ENCODE assay signal across 9 cellular contexts in genomic region chr11:612201-612960, GRCh38. TPM values are rescaled to one million over a fixed set of nuclear protein-coding genes. Genes with fewer than 3 reads are reported as not detected.
DNase-seq lines count a peak whose midpoint lies in the region; ATAC-seq, FAIRE-seq and TF ChIP-seq lines count a peak whose summit lies in the region.
"Had no signal": no experiment of that assay in that cellular context is flagged by ENCODE, and none has a peak within 500 bp of the region (broad histone marks: within the 10 kb centered on the region; RNA-seq: fewer than 3 reads in every experiment).

No MANE protein-coding gene starts in this region.

- ATAC-seq in GM23338, result no peak
- ATAC-seq in HepG2, result peak; percentile 26
- no peak for ATAC-seq in HG02870 (IDR thresholded peaks at IDR 0.05; ENCODE audit: unreplicated experiment)

- H2AFZ ChIP-seq in GM23338, result no peak overlapping the region
- no peak overlapping the region for H2AFZ ChIP-seq in HepG2 (ENCODE audit: low read length)

- H3K9me3 ChIP-seq in HepG2 (ENCODE audit: low read length) (no peaks in the 10 kb centered on the region), HAP-1 (no peaks in the 10 kb centered on the region), right atrium auricular region (no peaks in the 10 kb centered on the region)

- peaks cover 36% of the 10 kb centered on the region for H3F3A ChIP-seq in GM23338 (replicated peaks; ENCODE audit: low read depth)

- H4K20me1 ChIP-seq in GM23338 (replicated peaks; ENCODE audit: insufficient read depth), result peaks cover 18% of the 10 kb centered on the region; the same call in 1 of the 2 replicates
- H4K20me1 ChIP-seq in HepG2 (ENCODE audit: insufficient read depth, low read length), result peaks cover 3% of the 10 kb centered on the region; the same call in 1 of the 2 replicates

- H3K4me3 ChIP-seq in GM23338 (no peak overlapping the region), HepG2 (replicated peaks in 1 of 3; ENCODE audit: insufficient read depth in 1 of 3, low read depth in 2 of 3, low read length in 3 of 3) (no peak overlapping the region), HAP-1 (no peak overlapping the region), right atrium auricular region (no peak overlapping the region)

- TF ChIP-seq EP300 in HepG2 (IDR thresholded peaks at IDR 0.05; ENCODE audit: low read depth in 2 of 2, low read length in 2 of 2) (no peak), HepG2 (CRISPR knock-in tag; IDR thresholded peaks at IDR 0.05; ENCODE audit: borderline replicate concordance) (no peak)

- no peaks in the 10 kb centered on the region for H3K27me3 ChIP-seq in GM23338 (ENCODE audit: insufficient read depth)
- H3K27me3 ChIP-seq in HepG2 (ENCODE audit: control insufficient read depth in 1 of 2, insufficient read depth in 2 of 2, low read length in 2 of 2), result no peaks in the 10 kb centered on the region
- no peaks in the 10 kb centered on the region for H3K27me3 ChIP-seq in HAP-1 (ENCODE audit: low read depth)
- no peaks in the 10 kb centered on the region for H3K27me3 ChIP-seq in right atrium auricular region

- POLR2A ChIA-PET in activated CD4-positive, alpha-beta memory T cell treated with anti-CD3 and anti-CD28 coated beads, Interleukin-2, amount 10 ng/mL, durations not matched to agents 7 days and 5 days (lab: Charles Lee), result interaction anchor here (1.1 to 3.0 kb wide), 5 partner anchors 34 to 62 kb away, joined by 3 to 15 read pairs (median 5); partner anchors contain the start of genes LMNTD2 and PHRF1
- POLR2A ChIA-PET in HepG2 (lab: Yijun Ruan, JAX) (no interaction called here), GM10248 (lab: Yijun Ruan, JAX) (no interaction called here)

- TF ChIP-seq CTCF in GM23338 (conservative IDR thresholded peaks at IDR 0.05; ENCODE audit: low read depth in 2 of 2), result peak; percentile 44 to 50
- peak; percentile 45 for TF ChIP-seq CTCF in HepG2 (CRISPR knock-in tag; IDR thresholded peaks at IDR 0.05)
- TF ChIP-seq CTCF in GM10248 (IDR thresholded peaks at IDR 0.05; ENCODE audit: control extremely low read depth, extremely low read depth, low read depth, missing control alignments), result no peak
- TF ChIP-seq CTCF in right atrium auricular region (IDR thresholded peaks at IDR 0.05), result no peak

- peak; percentile 39; the same call in 1 of the 2 replicates for TF ChIP-seq RAD21 in HepG2 (CRISPR knock-in tag; IDR thresholded peaks at IDR 0.05)

- no peaks in the 10 kb centered on the region for H3K9me3 Mint-ChIP-seq in GM23338
- H3K9me3 Mint-ChIP-seq in activated CD4-positive, alpha-beta memory T cell treated with anti-CD3 and anti-CD28 coated beads, Interleukin-2, amount 10 ng/mL, durations not matched to agents 7 days and 5 days, result no peaks in the 10 kb centered on the region

- H3K4me2 ChIP-seq in GM23338 (no peak overlapping the region), HepG2 (ENCODE audit: low read depth, low read length) (no peak overlapping the region)

- H3K36me3 ChIP-seq in GM23338 (ENCODE audit: insufficient read depth) (no peaks in the 10 kb centered on the region), HepG2 (replicated peaks in 1 of 2; ENCODE audit: control insufficient read depth in 1 of 2, insufficient read depth in 2 of 2, low read length in 2 of 2) (peaks cover 34 to 63% of the 10 kb centered on the region in 2 experiments; a peak in 4 of 5 replicates), HAP-1 (replicated peaks) (peaks cover 63% of the 10 kb centered on the region), right atrium auricular region (peaks cover 59% of the 10 kb centered on the region)

- H3K9ac ChIP-seq in HepG2 (ENCODE audit: insufficient read depth, low read depth, low read length), result no peak overlapping the region

- no peaks in the 10 kb centered on the region for H3K79me2 ChIP-seq in GM23338 (replicated peaks; ENCODE audit: insufficient read depth)
- H3K79me2 ChIP-seq in HepG2 (ENCODE audit: insufficient read depth, low read length), result no peaks in the 10 kb centered on the region

- no peak overlapping the region; the same call in 2 of the 3 replicates for H3K4me3 Mint-ChIP-seq in GM23338
- peak overlapping the region; percentile 55 for H3K4me3 Mint-ChIP-seq in activated CD4-positive, alpha-beta memory T cell treated with anti-CD3 and anti-CD28 coated beads, Interleukin-2, amount 10 ng/mL, durations not matched to agents 7 days and 5 days

- intact Hi-C loops in HepG2 (cut with micrococcal nuclease; ENCODE audit: unreplicated experiment), result loop anchor here (10.0 kb wide), 1 partner anchor 58 kb away; no protein-coding TSS in a partner anchor

- no TSS peak for BruUV-seq in HepG2 (replicated peaks; lab: Mats Ljungman, UMichigan)

- no peak overlapping the region for H3K27ac ChIP-seq in GM23338 (ENCODE audit: low read depth)
- H3K27ac ChIP-seq in HepG2 (ENCODE audit: extremely low read length, insufficient read depth, low read length), result no peak overlapping the region
- no peak overlapping the region for H3K27ac ChIP-seq in right atrium auricular region

- H3K36me3 Mint-ChIP-seq in GM23338 (ENCODE audit: low read depth), result peaks cover 32% of the 10 kb centered on the region
- peaks cover 61% of the 10 kb centered on the region for H3K36me3 Mint-ChIP-seq in activated CD4-positive, alpha-beta memory T cell treated with anti-CD3 and anti-CD28 coated beads, Interleukin-2, amount 10 ng/mL, durations not matched to agents 7 days and 5 days (ENCODE audit: low read depth)

- in situ Hi-C loops in HepG2 (cut with HindIII; ENCODE audit: extremely low pct_ligation_motif_present, low pct_unique_long_range_greater_than_20kb) (no loop called here), HAP-1 (cut with MboI; ENCODE audit: low sequenced_read_pairs) (no loop called here)

- no peak overlapping the region for H3K27ac Mint-ChIP-seq in GM23338
- peak overlapping the region; percentile 84 for H3K27ac Mint-ChIP-seq in activated CD4-positive, alpha-beta memory T cell treated with anti-CD3 and anti-CD28 coated beads, Interleukin-2, amount 10 ng/mL, durations not matched to agents 7 days and 5 days

- CTCF ChIA-PET in activated CD4-positive, alpha-beta memory T cell treated with anti-CD3 and anti-CD28 coated beads, Interleukin-2, amount 10 ng/mL, durations not matched to agents 7 days and 5 days (lab: Charles Lee), result interaction anchor here (0.8 to 1.0 kb wide), 3 partner anchors 36 to 164 kb away, joined by 3 read pairs; partner anchors contain the start of gene PHRF1
- CTCF ChIA-PET in HepG2 (lab: Yijun Ruan, JAX; ENCODE audit: low intra/inter-chr PET ratio, low total read pairs), result no interaction called here
- CTCF ChIA-PET in GM10248 (lab: Yijun Ruan, JAX), result interaction anchor here (1.3 kb wide), 1 partner anchor 17 kb away, joined by 3 read pairs; no protein-coding TSS in a partner anchor

- peaks cover 12% of the 10 kb centered on the region for H3K27me3 Mint-ChIP-seq in GM23338 (ENCODE audit: insufficient read depth, low read depth, poor library complexity)
- H3K27me3 Mint-ChIP-seq in activated CD4-positive, alpha-beta memory T cell treated with anti-CD3 and anti-CD28 coated beads, Interleukin-2, amount 10 ng/mL, durations not matched to agents 7 days and 5 days, result no peaks in the 10 kb centered on the region

- TF ChIP-seq POLR2A in HepG2 (IDR thresholded peaks at IDR 0.05; ENCODE audit: insufficient read depth in 1 of 2, low read depth in 2 of 2, low read length in 2 of 2), result no peak

- H3K4me1 ChIP-seq in GM23338 (ENCODE audit: insufficient read depth), result peaks cover 11% of the 10 kb centered on the region; the same call in 1 of the 2 replicates
- no peaks in the 10 kb centered on the region for H3K4me1 ChIP-seq in HepG2 (ENCODE audit: insufficient read depth, low read length)
- peaks cover 6% of the 10 kb centered on the region; the same call in 1 of the 2 replicates for H3K4me1 ChIP-seq in HAP-1
- H3K4me1 ChIP-seq in right atrium auricular region, result peaks cover 0 to 35% of the 10 kb centered on the region in 2 donors

- H3K9me2 ChIP-seq in GM23338 (ENCODE audit: insufficient read depth), result no peaks in the 10 kb centered on the region

- FAIRE-seq in HepG2 (lab: Jason Lieb, UNC), result no peak

- WGBS in HepG2 (ENCODE audit: low lambda C conversion rate), result 89% methylated on average over 9 of the region's 27 CpGs

- peaks cover 5% of the 10 kb centered on the region for H3K4me1 Mint-ChIP-seq in GM23338
- H3K4me1 Mint-ChIP-seq in activated CD4-positive, alpha-beta memory T cell treated with anti-CD3 and anti-CD28 coated beads, Interleukin-2, amount 10 ng/mL, durations not matched to agents 7 days and 5 days, result peaks cover 13% of the 10 kb centered on the region

- DNase-seq in AG20443 (ENCODE audit: low spot score) (peak; percentile 42), GM23338 (ENCODE audit: low spot score) (peak; percentile 63), HepG2 (ENCODE audit: low spot score) (peak; percentile 29), GM10248 (ENCODE audit: extremely low spot score) (no peak), HAP-1 (ENCODE audit: low spot score in 2 of 2) (no peak), right atrium auricular region (ENCODE audit: low spot score) (no peak)
- peak; percentile 44 for DNase-seq in activated CD4-positive, alpha-beta memory T cell treated with anti-CD3 and anti-CD28 coated beads, Interleukin-2, amount 10 ng/mL, durations not matched to agents 7 days and 5 days

RNA-seq across cellular contexts. Expression of gene IRF7, which starts 3.4 kb away (rescaled TPM):
- 13.8 and 17.3 TPM in 2 replicates for total RNA-seq in GM23338 (2014; rRNA removed; shearing (Covaris generic))
- 11.4 and 12.3 TPM in 2 replicates for polyA plus RNA-seq in GM23338 (2016; fragmentation: Nextera tagmentation; extraction: Ambion mirVana)
- total RNA-seq in activated CD4-positive, alpha-beta memory T cell treated with anti-CD3 and anti-CD28 coated beads, Interleukin-2, amount 10 ng/mL, durations not matched to agents 7 days and 5 days, result 100 to 1,000 TPM; 220 to 221 TPM
- not detected in 2 replicates for total RNA-seq in HepG2 (2016; rRNA removed; fragmentation: Illumina TruSeq; extraction: Trizol)
- not detected in 2 replicates for total RNA-seq in HepG2 (2016; cell fraction: cytosol; rRNA removed; fragmentation: Illumina TruSeq; extraction: Trizol; ENCODE audit: low read depth)
- total RNA-seq in HepG2 (2016; cell fraction: insoluble cytoplasmic fraction; rRNA removed; fragmentation: Illumina TruSeq; extraction: Trizol), result not detected in 2 replicates
- total RNA-seq in HepG2 (2016; cell fraction: membrane; rRNA removed; fragmentation: Illumina TruSeq; extraction: Trizol), result not detected in 2 replicates
- total RNA-seq in HepG2 (2016; cell fraction: nucleus; rRNA removed; fragmentation: Illumina TruSeq; extraction: Trizol), result not detected in 2 replicates
- 0.04 TPM in 1 of 2 replicates, not detected in the other for polyA plus RNA-seq in HepG2 (2011; rRNA removed)
- 0.03 TPM in 1 of 2 replicates, not detected in the other for polyA plus RNA-seq in HepG2 (2011; cell fraction: cytosol; rRNA removed)
- polyA plus RNA-seq in HepG2 (2011; cell fraction: nucleus; rRNA removed), result 0.47 and 0.69 TPM in 2 replicates
- 0.42 and 0.91 TPM in 2 replicates for polyA plus RNA-seq in HepG2 (2012)
- polyA plus RNA-seq in HepG2 (2016; cell fraction: cytosol; fragmentation: Illumina TruSeq; extraction: Trizol; ENCODE audit: low read depth), result not detected in 2 replicates
- not detected in 2 replicates for polyA plus RNA-seq in HepG2 (2016; cell fraction: insoluble cytoplasmic fraction; fragmentation: Illumina TruSeq; extraction: Trizol; ENCODE audit: low read depth)
- not detected in 2 replicates for polyA plus RNA-seq in HepG2 (2016; cell fraction: membrane; fragmentation: Illumina TruSeq; extraction: Trizol; ENCODE audit: low read depth)
- not detected in 2 replicates for polyA plus RNA-seq in HepG2 (2016; cell fraction: nucleus; fragmentation: Illumina TruSeq; extraction: Trizol; ENCODE audit: insufficient read depth, low read depth)
- polyA minus RNA-seq in HepG2 (2011; rRNA and poly(A)+ RNA removed; ENCODE audit: low replicate concordance), result 3.8 TPM in 1 of 2 replicates, not detected in the other
- polyA minus RNA-seq in HepG2 (2011; cell fraction: cytosol; rRNA and poly(A)+ RNA removed), result not detected in 2 replicates
- polyA minus RNA-seq in HepG2 (2011; cell fraction: nucleus; rRNA and poly(A)+ RNA removed), result not detected in 2 replicates
- 10 to 100 TPM in 1 of 2 donors, 1 to 10 TPM in 1; 9.6 to 14.9 TPM for total RNA-seq in right atrium auricular region

RNA-seq across cellular contexts. Expression of gene CDHR5, which starts 12.4 kb away (rescaled TPM):
- total RNA-seq in GM23338 (2014; rRNA removed; shearing (Covaris generic)), result not detected in 2 replicates
- polyA plus RNA-seq in GM23338 (2016; fragmentation: Nextera tagmentation; extraction: Ambion mirVana), result not detected in 2 replicates
- total RNA-seq in activated CD4-positive, alpha-beta memory T cell treated with anti-CD3 and anti-CD28 coated beads, Interleukin-2, amount 10 ng/mL, durations not matched to agents 7 days and 5 days, result not detected
- total RNA-seq in HepG2 (2016; rRNA removed; fragmentation: Illumina TruSeq; extraction: Trizol), result 0.21 and 0.46 TPM in 2 replicates
- 0.09 TPM in 1 of 2 replicates, not detected in the other for total RNA-seq in HepG2 (2016; cell fraction: cytosol; rRNA removed; fragmentation: Illumina TruSeq; extraction: Trizol; ENCODE audit: low read depth)
- total RNA-seq in HepG2 (2016; cell fraction: insoluble cytoplasmic fraction; rRNA removed; fragmentation: Illumina TruSeq; extraction: Trizol), result 0.52 TPM in 1 of 2 replicates, not detected in the other
- 0.25 and 0.52 TPM in 2 replicates for total RNA-seq in HepG2 (2016; cell fraction: membrane; rRNA removed; fragmentation: Illumina TruSeq; extraction: Trizol)
- total RNA-seq in HepG2 (2016; cell fraction: nucleus; rRNA removed; fragmentation: Illumina TruSeq; extraction: Trizol), result 0.65 and 0.72 TPM in 2 replicates
- polyA plus RNA-seq in HepG2 (2011; rRNA removed), result 0.68 and 0.71 TPM in 2 replicates
- 0.19 and 0.67 TPM in 2 replicates for polyA plus RNA-seq in HepG2 (2011; cell fraction: cytosol; rRNA removed)
- polyA plus RNA-seq in HepG2 (2011; cell fraction: nucleus; rRNA removed), result 1.8 and 3.5 TPM in 2 replicates
- 0.37 and 0.71 TPM in 2 replicates for polyA plus RNA-seq in HepG2 (2012)
- 0.06 and 0.12 TPM in 2 replicates for polyA plus RNA-seq in HepG2 (2016; cell fraction: cytosol; fragmentation: Illumina TruSeq; extraction: Trizol; ENCODE audit: low read depth)
- 0.70 and 0.90 TPM in 2 replicates for polyA plus RNA-seq in HepG2 (2016; cell fraction: insoluble cytoplasmic fraction; fragmentation: Illumina TruSeq; extraction: Trizol; ENCODE audit: low read depth)
- polyA plus RNA-seq in HepG2 (2016; cell fraction: membrane; fragmentation: Illumina TruSeq; extraction: Trizol; ENCODE audit: low read depth), result 0.11 and 0.40 TPM in 2 replicates
- polyA plus RNA-seq in HepG2 (2016; cell fraction: nucleus; fragmentation: Illumina TruSeq; extraction: Trizol; ENCODE audit: insufficient read depth, low read depth), result 3.1 and 3.6 TPM in 2 replicates
- 0.62 TPM in 1 of 2 replicates, not detected in the other for polyA minus RNA-seq in HepG2 (2011; rRNA and poly(A)+ RNA removed; ENCODE audit: low replicate concordance)
- 0.40 TPM in 1 of 2 replicates, not detected in the other for polyA minus RNA-seq in HepG2 (2011; cell fraction: cytosol; rRNA and poly(A)+ RNA removed)
- polyA minus RNA-seq in HepG2 (2011; cell fraction: nucleus; rRNA and poly(A)+ RNA removed), result 0.26 and 0.75 TPM in 2 replicates
- not detected for total RNA-seq in right atrium auricular region
- total RNA-seq: dermis microvascular lymphatic vessel endothelial cell had no signal

RNA-seq across cellular contexts. Expression of gene SCT, which starts 14.6 kb away (rescaled TPM):
- not detected in 2 replicates for total RNA-seq in GM23338 (2014; rRNA removed; shearing (Covaris generic))
- 2.6 and 3.8 TPM in 2 replicates for polyA plus RNA-seq in GM23338 (2016; fragmentation: Nextera tagmentation; extraction: Ambion mirVana)
- not detected for total RNA-seq in activated CD4-positive, alpha-beta memory T cell treated with anti-CD3 and anti-CD28 coated beads, Interleukin-2, amount 10 ng/mL, durations not matched to agents 7 days and 5 days
- not detected in 2 replicates for total RNA-seq in HepG2 (2016; rRNA removed; fragmentation: Illumina TruSeq; extraction: Trizol)
- not detected in 2 replicates for total RNA-seq in HepG2 (2016; cell fraction: cytosol; rRNA removed; fragmentation: Illumina TruSeq; extraction: Trizol; ENCODE audit: low read depth)
- total RNA-seq in HepG2 (2016; cell fraction: insoluble cytoplasmic fraction; rRNA removed; fragmentation: Illumina TruSeq; extraction: Trizol), result not detected in 2 replicates
- total RNA-seq in HepG2 (2016; cell fraction: membrane; rRNA removed; fragmentation: Illumina TruSeq; extraction: Trizol), result not detected in 2 replicates
- not detected in 2 replicates for total RNA-seq in HepG2 (2016; cell fraction: nucleus; rRNA removed; fragmentation: Illumina TruSeq; extraction: Trizol)
- polyA plus RNA-seq in HepG2 (2011; rRNA removed), result not detected in 2 replicates
- not detected in 2 replicates for polyA plus RNA-seq in HepG2 (2011; cell fraction: cytosol; rRNA removed)
- not detected in 2 replicates for polyA plus RNA-seq in HepG2 (2011; cell fraction: nucleus; rRNA removed)
- polyA plus RNA-seq in HepG2 (2012), result not detected in 2 replicates
- not detected in 2 replicates for polyA plus RNA-seq in HepG2 (2016; cell fraction: cytosol; fragmentation: Illumina TruSeq; extraction: Trizol; ENCODE audit: low read depth)
- not detected in 2 replicates for polyA plus RNA-seq in HepG2 (2016; cell fraction: insoluble cytoplasmic fraction; fragmentation: Illumina TruSeq; extraction: Trizol; ENCODE audit: low read depth)
- polyA plus RNA-seq in HepG2 (2016; cell fraction: membrane; fragmentation: Illumina TruSeq; extraction: Trizol; ENCODE audit: low read depth), result not detected in 2 replicates
- not detected in 2 replicates for polyA plus RNA-seq in HepG2 (2016; cell fraction: nucleus; fragmentation: Illumina TruSeq; extraction: Trizol; ENCODE audit: insufficient read depth, low read depth)
- not detected in 2 replicates for polyA minus RNA-seq in HepG2 (2011; rRNA and poly(A)+ RNA removed; ENCODE audit: low replicate concordance)
- not detected in 2 replicates for polyA minus RNA-seq in HepG2 (2011; cell fraction: cytosol; rRNA and poly(A)+ RNA removed)
- not detected in 2 replicates for polyA minus RNA-seq in HepG2 (2011; cell fraction: nucleus; rRNA and poly(A)+ RNA removed)
- total RNA-seq in right atrium auricular region, result not detected
- total RNA-seq: dermis microvascular lymphatic vessel endothelial cell had no signal

RNA-seq across cellular contexts. Expression of gene DRD4, which starts 24.7 kb away (rescaled TPM):
- total RNA-seq in GM23338 (2014; rRNA removed; shearing (Covaris generic)), result 0.27 and 1.0 TPM in 2 replicates
- polyA plus RNA-seq in GM23338 (2016; fragmentation: Nextera tagmentation; extraction: Ambion mirVana) (1.3 and 1.8 TPM in 2 replicates), HepG2 (2011; rRNA removed) (0.09 TPM in 2 replicates)
- under 1 TPM; 0.18 to 0.20 TPM for total RNA-seq in activated CD4-positive, alpha-beta memory T cell treated with anti-CD3 and anti-CD28 coated beads, Interleukin-2, amount 10 ng/mL, durations not matched to agents 7 days and 5 days
- total RNA-seq in HepG2 (2016; rRNA removed; fragmentation: Illumina TruSeq; extraction: Trizol) (0.13 TPM in 1 of 2 replicates, not detected in the other), right atrium auricular region (not detected)
- not detected in 2 replicates for total RNA-seq in HepG2 (2016; cell fraction: cytosol; rRNA removed; fragmentation: Illumina TruSeq; extraction: Trizol; ENCODE audit: low read depth)
- total RNA-seq in HepG2 (2016; cell fraction: insoluble cytoplasmic fraction; rRNA removed; fragmentation: Illumina TruSeq; extraction: Trizol), result not detected in 2 replicates
- total RNA-seq in HepG2 (2016; cell fraction: membrane; rRNA removed; fragmentation: Illumina TruSeq; extraction: Trizol), result 0.15 TPM in 1 of 2 replicates, not detected in the other
- not detected in 2 replicates for total RNA-seq in HepG2 (2016; cell fraction: nucleus; rRNA removed; fragmentation: Illumina TruSeq; extraction: Trizol)
- 0.11 TPM in 1 of 2 replicates, not detected in the other for polyA plus RNA-seq in HepG2 (2011; cell fraction: cytosol; rRNA removed)
- 1.3 and 1.6 TPM in 2 replicates for polyA plus RNA-seq in HepG2 (2011; cell fraction: nucleus; rRNA removed)
- polyA plus RNA-seq in HepG2 (2012), result 0.60 and 0.79 TPM in 2 replicates
- polyA plus RNA-seq in HepG2 (2016; cell fraction: cytosol; fragmentation: Illumina TruSeq; extraction: Trizol; ENCODE audit: low read depth), result 0.18 and 0.26 TPM in 2 replicates
- polyA plus RNA-seq in HepG2 (2016; cell fraction: insoluble cytoplasmic fraction; fragmentation: Illumina TruSeq; extraction: Trizol; ENCODE audit: low read depth), result 0.16 and 0.24 TPM in 2 replicates
- 0.22 and 0.28 TPM in 2 replicates for polyA plus RNA-seq in HepG2 (2016; cell fraction: membrane; fragmentation: Illumina TruSeq; extraction: Trizol; ENCODE audit: low read depth)
- polyA plus RNA-seq in HepG2 (2016; cell fraction: nucleus; fragmentation: Illumina TruSeq; extraction: Trizol; ENCODE audit: insufficient read depth, low read depth), result 1.4 and 1.5 TPM in 2 replicates
- 0.42 TPM in 1 of 2 replicates, not detected in the other for polyA minus RNA-seq in HepG2 (2011; rRNA and poly(A)+ RNA removed; ENCODE audit: low replicate concordance)
- not detected in 2 replicates for polyA minus RNA-seq in HepG2 (2011; cell fraction: cytosol; rRNA and poly(A)+ RNA removed)
- polyA minus RNA-seq in HepG2 (2011; cell fraction: nucleus; rRNA and poly(A)+ RNA removed), result 0.26 and 0.50 TPM in 2 replicates

RNA-seq across cellular contexts. Expression of gene PHRF1, which starts 36.1 kb away (rescaled TPM):
- 33.9 and 45.9 TPM in 2 replicates for total RNA-seq in GM23338 (2014; rRNA removed; shearing (Covaris generic))
- 11.0 and 11.6 TPM in 2 replicates for polyA plus RNA-seq in GM23338 (2016; fragmentation: Nextera tagmentation; extraction: Ambion mirVana)
- 10 to 100 TPM; 38.7 to 39.1 TPM for total RNA-seq in activated CD4-positive, alpha-beta memory T cell treated with anti-CD3 and anti-CD28 coated beads, Interleukin-2, amount 10 ng/mL, durations not matched to agents 7 days and 5 days
- total RNA-seq in HepG2 (2016; rRNA removed; fragmentation: Illumina TruSeq; extraction: Trizol), result 13.7 and 16.7 TPM in 2 replicates
- total RNA-seq in HepG2 (2016; cell fraction: cytosol; rRNA removed; fragmentation: Illumina TruSeq; extraction: Trizol; ENCODE audit: low read depth), result 7.4 and 7.9 TPM in 2 replicates
- 10.7 and 17.0 TPM in 2 replicates for total RNA-seq in HepG2 (2016; cell fraction: insoluble cytoplasmic fraction; rRNA removed; fragmentation: Illumina TruSeq; extraction: Trizol)
- 5.1 and 6.1 TPM in 2 replicates for total RNA-seq in HepG2 (2016; cell fraction: membrane; rRNA removed; fragmentation: Illumina TruSeq; extraction: Trizol)
- 10.8 and 14.2 TPM in 2 replicates for total RNA-seq in HepG2 (2016; cell fraction: nucleus; rRNA removed; fragmentation: Illumina TruSeq; extraction: Trizol)
- polyA plus RNA-seq in HepG2 (2011; rRNA removed), result 8.2 and 11.2 TPM in 2 replicates
- polyA plus RNA-seq in HepG2 (2011; cell fraction: cytosol; rRNA removed), result 4.8 and 7.0 TPM in 2 replicates
- polyA plus RNA-seq in HepG2 (2011; cell fraction: nucleus; rRNA removed), result 30.1 and 30.7 TPM in 2 replicates
- 7.4 and 8.1 TPM in 2 replicates for polyA plus RNA-seq in HepG2 (2012)
- 1.6 and 1.8 TPM in 2 replicates for polyA plus RNA-seq in HepG2 (2016; cell fraction: cytosol; fragmentation: Illumina TruSeq; extraction: Trizol; ENCODE audit: low read depth)
- 10.7 and 13.7 TPM in 2 replicates for polyA plus RNA-seq in HepG2 (2016; cell fraction: insoluble cytoplasmic fraction; fragmentation: Illumina TruSeq; extraction: Trizol; ENCODE audit: low read depth)
- 2.1 and 2.5 TPM in 2 replicates for polyA plus RNA-seq in HepG2 (2016; cell fraction: membrane; fragmentation: Illumina TruSeq; extraction: Trizol; ENCODE audit: low read depth)
- 25.7 and 27.7 TPM in 2 replicates for polyA plus RNA-seq in HepG2 (2016; cell fraction: nucleus; fragmentation: Illumina TruSeq; extraction: Trizol; ENCODE audit: insufficient read depth, low read depth)
- 13.6 and 18.7 TPM in 2 replicates for polyA minus RNA-seq in HepG2 (2011; rRNA and poly(A)+ RNA removed; ENCODE audit: low replicate concordance)
- 7.8 and 7.9 TPM in 2 replicates for polyA minus RNA-seq in HepG2 (2011; cell fraction: cytosol; rRNA and poly(A)+ RNA removed)
- 17.4 and 19.9 TPM in 2 replicates for polyA minus RNA-seq in HepG2 (2011; cell fraction: nucleus; rRNA and poly(A)+ RNA removed)
- total RNA-seq in right atrium auricular region, result 10 to 100 TPM; 12.4 to 14.2 TPM

Comparison
In these comparisons a context has a peak if more than half of its experiments do, and no peak if none do; other contexts are left out.
1. DNase-seq: peak in AG20443 (single experiment), GM23338 (single experiment), activated CD4-positive, alpha-beta memory T cell treated with anti-CD3 and anti-CD28 coated beads, Interleukin-2, amount 10 ng/mL, durations not matched to agents 7 days and 5 days (single experiment) and HepG2 (single experiment); none in GM10248 (single experiment), HAP-1 (0 of 2) and right atrium auricular region (single experiment).
2. CTCF ChIP-seq: peak in GM23338 (2 of 2) and HepG2 (single experiment); none in GM10248 (single experiment) and right atrium auricular region (0 of 2).
3. RNA of gene IRF7, which starts 3.4 kb away (total RNA-seq): 220 to 221 TPM in activated CD4-positive, alpha-beta memory T cell treated with anti-CD3 and anti-CD28 coated beads, Interleukin-2, amount 10 ng/mL, durations not matched to agents 7 days and 5 days; 13.8 to 17.3 TPM in GM23338, 9.6 to 14.9 TPM in right atrium auricular region and not detected in HepG2; every median in the first group is over 10 times any median in the second.